8 cellular contexts compared by ENCODE assay signal in genomic region chr16:87492721-87493554, GRCh38. TPM values are rescaled to one million over a fixed set of nuclear protein-coding genes. Genes with fewer than 3 reads are reported as not detected.
DNase-seq lines count a peak whose midpoint lies in the region; ATAC-seq and TF ChIP-seq lines count a peak whose summit lies in the region.

Gene ZCCHC14 (minus strand): TSS chr16:87493024. CDS start chr16:87492238, 786 bp downstream.

- no peaks in the 10 kb centered on the region for H3K36me3 Mint-ChIP-seq in T-cell
- no peaks in the 10 kb centered on the region for H3K36me3 Mint-ChIP-seq in type B pancreatic cell

- POLR2A ChIA-PET in T-cell (lab: Charles Lee), result interaction anchor here in 1 of 2 donors (0.6 kb wide), 1 partner anchor 29 kb away, joined by 6 read pairs; no protein-coding TSS in a partner anchor

- TF ChIP-seq CTCF in GM12865 (IDR thresholded peaks at IDR 0.05; ENCODE audit: insufficient read depth, low read depth, low read length, missing control alignments), result no peak
- TF ChIP-seq CTCF in type B pancreatic cell (conservative IDR thresholded peaks at IDR 0.05), result no peak

- H3K27ac Mint-ChIP-seq in T-cell, result peak within 1 kb of the TSS; percentile 68 to 76
- H3K27ac Mint-ChIP-seq in type B pancreatic cell, result peak within 1 kb of the TSS; percentile 88

- no peaks in the 10 kb centered on the region for H3K27me3 Mint-ChIP-seq in T-cell
- H3K27me3 Mint-ChIP-seq in type B pancreatic cell, result peaks cover 3% of the 10 kb centered on the region

- H3K4me1 Mint-ChIP-seq in T-cell (peaks cover 47 to 62% (median 55%) of the 10 kb centered on the region in 3 donors), type B pancreatic cell (ENCODE audit: unreplicated experiment) (peaks cover 29% of the 10 kb centered on the region)

- CTCF ChIA-PET in T-cell (lab: Charles Lee), result no interaction called here

- ATAC-seq in HG02642 (IDR thresholded peaks at IDR 0.05; ENCODE audit: poor library complexity, unreplicated experiment) (peak; percentile 91), T-cell (replicated peaks in 1 of 4) (peak; percentile 90 to 96 (median 94)), left cardiac atrium (peak; percentile 99)

- H3K9me3 Mint-ChIP-seq in T-cell, result no peaks in the 10 kb centered on the region
- no peaks in the 10 kb centered on the region for H3K9me3 Mint-ChIP-seq in type B pancreatic cell

- DNase-seq in GM12865 (ENCODE audit: low read depth) (peak; percentile 65), NCI-H1417 treated with DMSO at 0.1 percent for 48 hours (lab: John Stamatoyannopoulos, UW) (peak; percentile 82), T-cell (peak; percentile 97 to 100 (median 99)), amniotic stem cell (lab: John Stamatoyannopoulos, UW) (peak; percentile 94), left cardiac atrium (peak; percentile 100), posterior vena cava (ENCODE audit: low spot score) (peak; percentile 100), type B pancreatic cell (ENCODE audit: extremely low spot score, unreplicated experiment) (peak; percentile 99)

- intact Hi-C loops in left cardiac atrium (cut with DNase I) (no loop called here), posterior vena cava (cut with DNase I) (no loop called here)

- H3K4me3 Mint-ChIP-seq in T-cell, result peak within 1 kb of the TSS; percentile 84 to 91 (median 90)
- peak within 1 kb of the TSS; percentile 88 for H3K4me3 Mint-ChIP-seq in type B pancreatic cell

- H3K4me3 ChIP-seq in GM12865 (ENCODE audit: low read depth, low read length), result no peak within 1 kb of the TSS

RNA-seq across cellular contexts. Expression of gene ZCCHC14, which starts in this region (rescaled TPM):
- total RNA-seq in T-cell (10 to 100 TPM; 23.7 to 32.6 (median 27.3) TPM), left cardiac atrium (10 to 100 TPM; 14.4 to 14.9 TPM), posterior vena cava (10 to 100 TPM; 21.7 to 28.8 TPM), type B pancreatic cell (ENCODE audit: low replicate concordance) (23.5 and 32.3 TPM in 2 replicates)
